ENCODE assay signal across 1 cellular context in the genomic region with DNA sequence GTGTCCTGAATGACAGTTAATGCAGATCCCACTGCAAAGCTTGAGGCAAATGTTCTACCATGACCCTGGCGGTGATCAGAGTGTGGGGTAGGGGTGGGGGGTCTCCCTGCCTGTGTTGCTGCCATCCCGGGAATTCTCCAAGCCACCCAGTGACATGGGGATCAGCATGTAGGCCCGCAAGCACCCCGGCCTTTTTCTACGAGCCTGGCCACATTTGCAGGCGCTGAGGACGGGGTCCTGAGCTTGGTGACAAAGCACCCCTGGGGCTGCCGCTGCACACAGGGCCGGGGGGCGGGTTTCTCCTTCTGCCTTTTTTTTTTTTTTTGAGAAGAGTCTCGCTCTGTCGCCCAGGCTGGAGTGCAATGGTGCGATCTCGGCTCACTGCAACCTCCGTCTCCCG.
TF ChIP-seq lines count a peak whose summit lies in the region.

No MANE protein-coding gene starts in this region.

TF ChIP-seq in WTC11, 78 proteins besides CTCF, POLR2A, EP300 and RAD21 (continued from another document):
- no peak for TF ChIP-seq NR2C2 (CRISPR knock-in tag; IDR thresholded peaks at IDR 0.05)
